Comparison of ENCODE assay signal across 11 cellular contexts in the genomic region with DNA sequence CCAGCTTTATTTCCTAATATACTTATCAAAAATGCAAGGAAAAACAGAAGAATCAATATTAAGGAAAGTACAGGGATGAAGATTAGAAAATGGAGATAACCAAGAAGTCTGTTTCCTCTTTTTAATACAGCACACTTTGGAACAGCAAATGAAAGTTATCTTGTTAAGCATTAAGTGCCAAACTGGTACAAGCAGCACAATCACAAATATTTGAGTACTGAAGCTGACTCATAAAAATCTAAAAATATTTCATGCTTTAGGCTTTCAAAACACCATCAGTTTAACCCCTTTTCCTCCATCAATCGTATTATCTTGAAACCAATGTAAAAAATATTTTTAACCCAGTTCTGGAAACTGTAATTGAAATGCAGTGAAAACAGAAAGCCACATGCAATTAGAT. TPM values are rescaled to one million over a fixed set of nuclear protein-coding genes. Genes with fewer than 3 reads are reported as not detected.
A peak's percentile ranks its signal among the peaks of the same experiment; 100 is the strongest.
DNase-seq lines count a peak whose midpoint lies in the region; ATAC-seq and TF ChIP-seq lines count a peak whose summit lies in the region.
"Had no signal": no experiment of that assay in that cellular context is flagged by ENCODE, and none has a peak within 500 bp of the region (broad histone marks: within the 10 kb centered on the region; RNA-seq: fewer than 3 reads in every experiment).

No MANE protein-coding gene starts in this region.

- ATAC-seq in GM21723 (IDR thresholded peaks at IDR 0.05; ENCODE audit: unreplicated experiment), result no peak
- ATAC-seq: WTC11 had no signal

- peak overlapping the region; percentile 30 for H3K4me3 Mint-ChIP-seq in T-helper 2 cell treated with Interferon-gamma antibody and Interleukin-4, amounts not matched to agents 5 μg/mL and 100 μg/mL, for 36 hours
- H3K4me3 Mint-ChIP-seq in dendritic cell treated with granulocyte-macrophage colony-stimulating factor and Interleukin-4, amounts not matched to agents 40 ng/mL and 50 ng/mL, for 4 days, result no peak overlapping the region
- H3K4me3 Mint-ChIP-seq in progenitor cell of endocrine pancreas (ENCODE audit: low read depth), result peak overlapping the region; percentile 37
- H3K4me3 Mint-ChIP-seq: WTC11 had no signal

- H3K9me3 Mint-ChIP-seq in T-helper 2 cell treated with Interferon-gamma antibody and Interleukin-4, amounts not matched to agents 5 μg/mL and 100 μg/mL, for 36 hours, result no peaks in the 10 kb centered on the region
- no peaks in the 10 kb centered on the region for H3K9me3 Mint-ChIP-seq in dendritic cell treated with granulocyte-macrophage colony-stimulating factor and Interleukin-4, amounts not matched to agents 40 ng/mL and 50 ng/mL, for 4 days
- H3K9me3 Mint-ChIP-seq in progenitor cell of endocrine pancreas (ENCODE audit: low read depth), result no peaks in the 10 kb centered on the region
- H3K9me3 Mint-ChIP-seq: WTC11 had no signal

- peaks cover 36% of the 10 kb centered on the region for H3K4me1 Mint-ChIP-seq in T-helper 2 cell treated with Interferon-gamma antibody and Interleukin-4, amounts not matched to agents 5 μg/mL and 100 μg/mL, for 36 hours (ENCODE audit: low read depth)
- peaks cover 68% of the 10 kb centered on the region for H3K4me1 Mint-ChIP-seq in dendritic cell treated with granulocyte-macrophage colony-stimulating factor and Interleukin-4, amounts not matched to agents 40 ng/mL and 50 ng/mL, for 4 days (ENCODE audit: low read depth)
- H3K4me1 Mint-ChIP-seq in progenitor cell of endocrine pancreas (ENCODE audit: low read depth), result peaks cover 46% of the 10 kb centered on the region

- H3K27me3 Mint-ChIP-seq in T-helper 2 cell treated with Interferon-gamma antibody and Interleukin-4, amounts not matched to agents 5 μg/mL and 100 μg/mL, for 36 hours (ENCODE audit: low read depth), result no peaks in the 10 kb centered on the region
- H3K27me3 Mint-ChIP-seq in dendritic cell treated with granulocyte-macrophage colony-stimulating factor and Interleukin-4, amounts not matched to agents 40 ng/mL and 50 ng/mL, for 4 days, result no peaks in the 10 kb centered on the region
- no peaks in the 10 kb centered on the region for H3K27me3 Mint-ChIP-seq in progenitor cell of endocrine pancreas

- peak overlapping the region; percentile 29 for H3K27ac Mint-ChIP-seq in T-helper 2 cell treated with Interferon-gamma antibody and Interleukin-4, amounts not matched to agents 5 μg/mL and 100 μg/mL, for 36 hours
- H3K27ac Mint-ChIP-seq in dendritic cell treated with granulocyte-macrophage colony-stimulating factor and Interleukin-4, amounts not matched to agents 40 ng/mL and 50 ng/mL, for 4 days, result peak overlapping the region; percentile 53
- H3K27ac Mint-ChIP-seq in progenitor cell of endocrine pancreas, result peak overlapping the region; percentile 56
- H3K27ac Mint-ChIP-seq: WTC11 had no signal

- TF ChIP-seq CTCF in progenitor cell of endocrine pancreas (IDR thresholded peaks at IDR 0.05; ENCODE audit: unreplicated experiment), result no peak

- intact Hi-C loops in dendritic cell treated with granulocyte-macrophage colony-stimulating factor and Interleukin-4, amounts not matched to agents 40 ng/mL and 50 ng/mL, for 4 days (cut with micrococcal nuclease), result no loop called here

- no peak for DNase-seq in T-helper 2 cell treated with Interferon-gamma antibody and Interleukin-4, amounts not matched to agents 5 μg/mL and 100 μg/mL, for 36 hours (ENCODE audit: low spot score)
- DNase-seq in T-helper 2 cell (no peak), MV-4-11 (lab: John Stamatoyannopoulos, UW) (peak; percentile 37), progenitor cell of endocrine pancreas (ENCODE audit: low spot score, unreplicated experiment) (no peak), HK-2 (ENCODE audit: unreplicated experiment) (no peak), GM19238 (ENCODE audit: insufficient read length, low spot score) (no peak)
- DNase-seq: islet precursor cell, thyroid gland had no signal

- peaks cover 2% of the 10 kb centered on the region for H3K36me3 Mint-ChIP-seq in T-helper 2 cell treated with Interferon-gamma antibody and Interleukin-4, amounts not matched to agents 5 μg/mL and 100 μg/mL, for 36 hours (ENCODE audit: low read depth)
- H3K36me3 Mint-ChIP-seq in dendritic cell treated with granulocyte-macrophage colony-stimulating factor and Interleukin-4, amounts not matched to agents 40 ng/mL and 50 ng/mL, for 4 days (ENCODE audit: low read depth), result peaks cover 29% of the 10 kb centered on the region
- H3K36me3 Mint-ChIP-seq in progenitor cell of endocrine pancreas (ENCODE audit: insufficient read depth), result no peaks in the 10 kb centered on the region
- H3K36me3 Mint-ChIP-seq: WTC11 had no signal

RNA-seq across cellular contexts. Expression of gene FBXW11, which starts 2.7 kb away (rescaled TPM):
- total RNA-seq in progenitor cell of endocrine pancreas, result 61.2 and 63.5 TPM in 2 replicates
